In genomic region chr2:46535360-46535759, GRCh38 we compare ENCODE assay signal across 8 cellular contexts. TPM values are rescaled to one million over a fixed set of nuclear protein-coding genes. Genes with fewer than 3 reads are reported as not detected.
A peak's percentile ranks its signal among the peaks of the same experiment; 100 is the strongest.
DNase-seq lines count a peak whose midpoint lies in the region; ATAC-seq and TF ChIP-seq lines count a peak whose summit lies in the region.

No MANE protein-coding gene starts in this region.

- H3K79me2 ChIP-seq in DOHH2 (ENCODE audit: control insufficient read depth, low read length), result no peaks in the 10 kb centered on the region

- H3K27me3 ChIP-seq in DOHH2 (ENCODE audit: control insufficient read depth, low read length), result no peaks in the 10 kb centered on the region

- H3K36me3 ChIP-seq in DOHH2 (ENCODE audit: control insufficient read depth, low read length), result no peaks in the 10 kb centered on the region

- no peaks in the 10 kb centered on the region for H3K27me3 Mint-ChIP-seq in activated naive CD8-positive, alpha-beta T cell treated with anti-CD3 and anti-CD28 coated beads for 36 hours

- peak; percentile 24 for DNase-seq in activated naive CD8-positive, alpha-beta T cell treated with anti-CD3 and anti-CD28 coated beads for 36 hours
- DNase-seq in iPS-NIHi7 (ENCODE audit: extremely low spot score) (no peak), cerebellar cortex (ENCODE audit: low spot score) (no peak), DMS114 treated with DMSO at 0.1 percent for 48 hours (lab: John Stamatoyannopoulos, UW; ENCODE audit: unreplicated experiment) (no peak), erythroblast (lab: John Stamatoyannopoulos, UW) (no peak)

- peaks cover 55% of the 10 kb centered on the region for H3K4me1 Mint-ChIP-seq in activated naive CD8-positive, alpha-beta T cell treated with anti-CD3 and anti-CD28 coated beads for 36 hours

- peaks cover 60% of the 10 kb centered on the region for H3K4me1 ChIP-seq in DOHH2 (ENCODE audit: control insufficient read depth, low read length)

- H3K4me3 Mint-ChIP-seq in activated naive CD8-positive, alpha-beta T cell treated with anti-CD3 and anti-CD28 coated beads for 36 hours, result no peak overlapping the region

- H3K9me3 ChIP-seq in DOHH2 (ENCODE audit: control insufficient read depth, insufficient read depth, low read length), result peaks cover 9% of the 10 kb centered on the region

- peaks cover 20% of the 10 kb centered on the region for H3K36me3 Mint-ChIP-seq in activated naive CD8-positive, alpha-beta T cell treated with anti-CD3 and anti-CD28 coated beads for 36 hours

- peak; percentile 67 for ATAC-seq in GM19467 (IDR thresholded peaks at IDR 0.05; ENCODE audit: unreplicated experiment)
- peak; percentile 81 for ATAC-seq in HG03558 (IDR thresholded peaks at IDR 0.05; ENCODE audit: extremely low read depth, unreplicated experiment)

- peak overlapping the region; percentile 15; the same call in 1 of the 2 replicates for H3K27ac ChIP-seq in DOHH2 (ENCODE audit: low read depth, low read length)

- H4K20me1 ChIP-seq in DOHH2 (ENCODE audit: control insufficient read depth, insufficient read depth, low read depth, low read length), result no peaks in the 10 kb centered on the region

- no peaks in the 10 kb centered on the region for H3K9me2 ChIP-seq in DOHH2 (replicated peaks; ENCODE audit: control insufficient read depth, low read length)

- peak overlapping the region; percentile 64 for H3K4me2 ChIP-seq in DOHH2 (ENCODE audit: low read length)

- no peak for TF ChIP-seq CTCF in DOHH2 (IDR thresholded peaks at IDR 0.05; ENCODE audit: low read depth, low read length, poor library complexity, severe bottlenecking)

- H3K4me3 ChIP-seq in DOHH2 (ENCODE audit: low read length), result peak overlapping the region; percentile 49

- no peak for TF ChIP-seq POLR2A in erythroblast (IDR thresholded peaks at IDR 0.05; ENCODE audit: low read length)

- H3K9me3 Mint-ChIP-seq in activated naive CD8-positive, alpha-beta T cell treated with anti-CD3 and anti-CD28 coated beads for 36 hours, result no peaks in the 10 kb centered on the region

- peak overlapping the region; percentile 60 for H3K27ac Mint-ChIP-seq in activated naive CD8-positive, alpha-beta T cell treated with anti-CD3 and anti-CD28 coated beads for 36 hours

- H3F3A ChIP-seq in DOHH2 (ENCODE audit: control insufficient read depth, insufficient read depth), result no peaks in the 10 kb centered on the region

RNA-seq across cellular contexts. Expression of gene RHOQ, which starts 6.9 kb away (rescaled TPM):
- 10 to 100 TPM; 15.0 to 15.7 TPM for total RNA-seq in activated naive CD8-positive, alpha-beta T cell treated with anti-CD3 and anti-CD28 coated beads for 36 hours

RNA-seq across cellular contexts. Expression of gene ATP6V1E2, which starts 7.0 kb away (rescaled TPM):
- 1 to 10 TPM; 5.7 to 8.3 TPM for total RNA-seq in activated naive CD8-positive, alpha-beta T cell treated with anti-CD3 and anti-CD28 coated beads for 36 hours

RNA-seq across cellular contexts. Expression of gene TMEM247, which starts 56.0 kb away (rescaled TPM):
- not detected for total RNA-seq in activated naive CD8-positive, alpha-beta T cell treated with anti-CD3 and anti-CD28 coated beads for 36 hours
